In the genomic region with DNA sequence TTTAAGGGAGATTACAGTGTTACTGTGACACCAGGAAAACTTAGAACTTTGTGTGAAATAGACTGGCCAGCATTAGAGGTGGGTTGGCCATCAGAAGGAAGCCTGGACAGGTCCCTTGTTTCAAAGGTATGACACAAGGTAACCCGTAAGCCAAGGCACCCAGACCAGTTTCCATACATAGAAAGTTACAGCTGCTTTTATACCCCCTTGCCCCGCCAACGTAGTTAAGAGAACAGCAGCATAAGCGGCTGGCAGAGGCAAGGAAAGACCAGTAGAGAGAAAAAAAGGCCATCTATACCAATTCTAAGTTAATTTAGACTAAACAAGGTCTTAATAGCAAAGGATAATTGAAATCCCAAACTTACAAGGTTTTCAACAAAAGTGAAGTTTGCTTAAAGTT, we compare ENCODE assay signal across 1 cellular context.
A peak's percentile ranks its signal among the peaks of the same experiment; 100 is the strongest.
TF ChIP-seq lines count a peak whose summit lies in the region.

No MANE protein-coding gene starts in this region.

TF ChIP-seq in GM12878, 131 proteins besides CTCF, POLR2A, EP300 and RAD21:
- TF ChIP-seq, protein P1, sequence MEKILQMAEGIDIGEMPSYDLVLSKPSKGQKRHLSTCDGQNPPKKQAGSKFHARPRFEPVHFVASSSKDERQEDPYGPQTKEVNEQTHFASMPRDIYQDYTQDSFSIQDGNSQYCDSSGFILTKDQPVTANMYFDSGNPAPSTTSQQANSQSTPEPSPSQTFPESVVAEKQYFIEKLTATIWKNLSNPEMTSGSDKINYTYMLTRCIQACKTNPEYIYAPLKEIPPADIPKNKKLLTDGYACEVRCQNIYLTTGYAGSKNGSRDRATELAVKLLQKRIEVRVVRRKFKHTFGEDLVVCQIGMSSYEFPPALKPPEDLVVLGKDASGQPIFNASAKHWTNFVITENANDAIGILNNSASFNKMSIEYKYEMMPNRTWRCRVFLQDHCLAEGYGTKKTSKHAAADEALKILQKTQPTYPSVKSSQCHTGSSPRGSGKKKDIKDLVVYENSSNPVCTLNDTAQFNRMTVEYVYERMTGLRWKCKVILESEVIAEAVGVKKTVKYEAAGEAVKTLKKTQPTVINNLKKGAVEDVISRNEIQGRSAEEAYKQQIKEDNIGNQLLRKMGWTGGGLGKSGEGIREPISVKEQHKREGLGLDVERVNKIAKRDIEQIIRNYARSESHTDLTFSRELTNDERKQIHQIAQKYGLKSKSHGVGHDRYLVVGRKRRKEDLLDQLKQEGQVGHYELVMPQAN (conservative IDR thresholded peaks at IDR 0.05), result 0 out of 2 replicates have a peak, but pooled peaks have one; percentile 24
- TF ChIP-seq BMI1 (IDR thresholded peaks at IDR 0.05; ENCODE audit: borderline replicate concordance), result peak; percentile 6; the same call in 1 of the 2 replicates
- TF ChIP-seq, protein P2, sequence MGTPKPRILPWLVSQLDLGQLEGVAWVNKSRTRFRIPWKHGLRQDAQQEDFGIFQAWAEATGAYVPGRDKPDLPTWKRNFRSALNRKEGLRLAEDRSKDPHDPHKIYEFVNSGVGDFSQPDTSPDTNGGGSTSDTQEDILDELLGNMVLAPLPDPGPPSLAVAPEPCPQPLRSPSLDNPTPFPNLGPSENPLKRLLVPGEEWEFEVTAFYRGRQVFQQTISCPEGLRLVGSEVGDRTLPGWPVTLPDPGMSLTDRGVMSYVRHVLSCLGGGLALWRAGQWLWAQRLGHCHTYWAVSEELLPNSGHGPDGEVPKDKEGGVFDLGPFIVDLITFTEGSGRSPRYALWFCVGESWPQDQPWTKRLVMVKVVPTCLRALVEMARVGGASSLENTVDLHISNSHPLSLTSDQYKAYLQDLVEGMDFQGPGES (IDR thresholded peaks at IDR 0.05), result 0 out of 2 replicates have a peak, but pooled peaks have one; percentile 5
- 0 out of 2 replicates have a peak, but pooled peaks have one; percentile 14 for TF ChIP-seq SMARCA5 (IDR thresholded peaks at IDR 0.05)
- 0 out of 2 replicates have a peak, but pooled peaks have one; percentile 21 for TF ChIP-seq RB1 (IDR thresholded peaks at IDR 0.05; ENCODE audit: borderline replicate concordance)
- 0 out of 2 replicates have a peak, but pooled peaks have one; percentile 2 for TF ChIP-seq ZNF384 (IDR thresholded peaks at IDR 0.05; ENCODE audit: borderline replicate concordance, low read depth, low read length)
